1 cellular context compared by ENCODE assay signal in genomic region chr10:71771821-71772617, GRCh38.
TF ChIP-seq lines count a peak whose summit lies in the region.

No MANE protein-coding gene starts in this region.

TF ChIP-seq in K562, 482 proteins besides CTCF, POLR2A, EP300 and RAD21 (continued from another document):
- no peak for TF ChIP-seq THRB (CRISPR knock-in tag; conservative IDR thresholded peaks at IDR 0.05)
- TF ChIP-seq ZFP30 (CRISPR knock-in tag; IDR thresholded peaks at IDR 0.05; ENCODE audit: borderline replicate concordance): no peak
- no peak for TF ChIP-seq RBM22 (IDR thresholded peaks at IDR 0.05; ENCODE audit: low read depth, low read length, poor library complexity, severe bottlenecking)
- TF ChIP-seq THRAP3 (IDR thresholded peaks at IDR 0.05; ENCODE audit: borderline replicate concordance): no peak
- no peak for TF ChIP-seq XRCC3 (IDR thresholded peaks at IDR 0.05)
- TF ChIP-seq ZNF175 (CRISPR knock-in tag; IDR thresholded peaks at IDR 0.05; ENCODE audit: low read depth): no peak
- TF ChIP-seq ZNF696 (CRISPR knock-in tag; conservative IDR thresholded peaks at IDR 0.05): no peak
- peak; percentile 46; the same call in 1 of the 2 replicates for TF ChIP-seq ZNF263 (CRISPR knock-in tag; IDR thresholded peaks at IDR 0.05; ENCODE audit: borderline replicate concordance)
- no peak for TF ChIP-seq ZBTB7A (IDR thresholded peaks at IDR 0.05; ENCODE audit: borderline replicate concordance, control insufficient read depth, low read depth, low read length)
- no peak for TF ChIP-seq MECOM (CRISPR knock-in tag; IDR thresholded peaks at IDR 0.05)
- no peak for TF ChIP-seq ZBTB1 (CRISPR knock-in tag; IDR thresholded peaks at IDR 0.05; ENCODE audit: borderline replicate concordance, low read depth)
- TF ChIP-seq MAX (CRISPR knock-in tag; IDR thresholded peaks at IDR 0.05): no peak
- TF ChIP-seq, protein P1, sequence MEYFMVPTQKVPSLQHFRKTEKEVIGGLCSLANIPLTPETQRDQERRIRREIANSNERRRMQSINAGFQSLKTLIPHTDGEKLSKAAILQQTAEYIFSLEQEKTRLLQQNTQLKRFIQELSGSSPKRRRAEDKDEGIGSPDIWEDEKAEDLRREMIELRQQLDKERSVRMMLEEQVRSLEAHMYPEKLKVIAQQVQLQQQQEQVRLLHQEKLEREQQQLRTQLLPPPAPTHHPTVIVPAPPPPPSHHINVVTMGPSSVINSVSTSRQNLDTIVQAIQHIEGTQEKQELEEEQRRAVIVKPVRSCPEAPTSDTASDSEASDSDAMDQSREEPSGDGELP (CRISPR knock-in tag; IDR thresholded peaks at IDR 0.05; ENCODE audit: borderline replicate concordance): peak; percentile 33; the same call in 1 of the 2 replicates
- TF ChIP-seq SMARCE1 (IDR thresholded peaks at IDR 0.05): peak; percentile 46; the same call in 1 of the 2 replicates
- TF ChIP-seq RFX7 (CRISPR knock-in tag; IDR thresholded peaks at IDR 0.05): no peak
- no peak for TF ChIP-seq KDM2B (CRISPR knock-in tag; IDR thresholded peaks at IDR 0.05)
- no peak for TF ChIP-seq CBX1 (IDR thresholded peaks at IDR 0.05; ENCODE audit: low read depth)
- peak; percentile 12; the same call in 1 of the 2 replicates for TF ChIP-seq CTBP1 (IDR thresholded peaks at IDR 0.05; ENCODE audit: borderline replicate concordance)
- TF ChIP-seq ZNF717 (CRISPR knock-in tag; IDR thresholded peaks at IDR 0.05): no peak
- no peak for TF ChIP-seq ZNF133 (CRISPR knock-in tag; IDR thresholded peaks at IDR 0.05)
- TF ChIP-seq HNRNPH1 (optimal IDR thresholded peaks at IDR 0.05; ENCODE audit: low read depth, low read length): no peak
- peak; percentile 45; the same call in 1 of the 2 replicates for TF ChIP-seq GABPB1 (CRISPR knock-in tag; IDR thresholded peaks at IDR 0.05)
- no peak for TF ChIP-seq RREB1 (CRISPR knock-in tag; IDR thresholded peaks at IDR 0.05)
- no peak for TF ChIP-seq ZNF75A (CRISPR knock-in tag; IDR thresholded peaks at IDR 0.05)
- TF ChIP-seq ELF4 (CRISPR knock-in tag; IDR thresholded peaks at IDR 0.05): 0 out of 2 replicates have a peak, but pooled peaks have one; percentile 18
- TF ChIP-seq RCOR1 (IDR thresholded peaks at IDR 0.05; ENCODE audit: borderline replicate concordance in 1 of 2, low read depth in 2 of 2, low read length in 2 of 2): no peak
- TF ChIP-seq, protein P2, sequence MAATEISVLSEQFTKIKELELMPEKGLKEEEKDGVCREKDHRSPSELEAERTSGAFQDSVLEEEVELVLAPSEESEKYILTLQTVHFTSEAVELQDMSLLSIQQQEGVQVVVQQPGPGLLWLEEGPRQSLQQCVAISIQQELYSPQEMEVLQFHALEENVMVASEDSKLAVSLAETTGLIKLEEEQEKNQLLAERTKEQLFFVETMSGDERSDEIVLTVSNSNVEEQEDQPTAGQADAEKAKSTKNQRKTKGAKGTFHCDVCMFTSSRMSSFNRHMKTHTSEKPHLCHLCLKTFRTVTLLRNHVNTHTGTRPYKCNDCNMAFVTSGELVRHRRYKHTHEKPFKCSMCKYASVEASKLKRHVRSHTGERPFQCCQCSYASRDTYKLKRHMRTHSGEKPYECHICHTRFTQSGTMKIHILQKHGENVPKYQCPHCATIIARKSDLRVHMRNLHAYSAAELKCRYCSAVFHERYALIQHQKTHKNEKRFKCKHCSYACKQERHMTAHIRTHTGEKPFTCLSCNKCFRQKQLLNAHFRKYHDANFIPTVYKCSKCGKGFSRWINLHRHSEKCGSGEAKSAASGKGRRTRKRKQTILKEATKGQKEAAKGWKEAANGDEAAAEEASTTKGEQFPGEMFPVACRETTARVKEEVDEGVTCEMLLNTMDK (IDR thresholded peaks at IDR 0.05; ENCODE audit: borderline replicate concordance, insufficient read depth, low read depth, low read length, poor library complexity, severe bottlenecking): no peak
- peak; percentile 41; the same call in 1 of the 2 replicates for TF ChIP-seq ZNF766 (CRISPR knock-in tag; conservative IDR thresholded peaks at IDR 0.05)
- TF ChIP-seq DMBX1 (CRISPR knock-in tag; IDR thresholded peaks at IDR 0.05; ENCODE audit: borderline replicate concordance): no peak
- TF ChIP-seq RNF219 (CRISPR knock-in tag; IDR thresholded peaks at IDR 0.05): no peak
- no peak for TF ChIP-seq ZFX (CRISPR knock-in tag; IDR thresholded peaks at IDR 0.05)
- TF ChIP-seq JUND (IDR thresholded peaks at IDR 0.05; ENCODE audit: borderline replicate concordance, low read depth, low read length): peak; percentile 93
- TF ChIP-seq JUND (tag; IDR thresholded peaks at IDR 0.05; ENCODE audit: borderline replicate concordance, low read depth, low read length): peak; percentile 83; the same call in 2 of the 3 replicates
- no peak for TF ChIP-seq HNRNPK (IDR thresholded peaks at IDR 0.05; ENCODE audit: low read depth, low read length, poor library complexity, severe bottlenecking)
- no peak for TF ChIP-seq STAG1 (CRISPR knock-in tag; IDR thresholded peaks at IDR 0.05; ENCODE audit: borderline replicate concordance)
- TF ChIP-seq RBFOX2 (IDR thresholded peaks at IDR 0.05; ENCODE audit: low read depth, low read length): 0 out of 2 replicates have a peak, but pooled peaks have one; percentile 23
- TF ChIP-seq MTA2 (IDR thresholded peaks at IDR 0.05; ENCODE audit: low read depth): no peak
- TF ChIP-seq, protein P3, sequence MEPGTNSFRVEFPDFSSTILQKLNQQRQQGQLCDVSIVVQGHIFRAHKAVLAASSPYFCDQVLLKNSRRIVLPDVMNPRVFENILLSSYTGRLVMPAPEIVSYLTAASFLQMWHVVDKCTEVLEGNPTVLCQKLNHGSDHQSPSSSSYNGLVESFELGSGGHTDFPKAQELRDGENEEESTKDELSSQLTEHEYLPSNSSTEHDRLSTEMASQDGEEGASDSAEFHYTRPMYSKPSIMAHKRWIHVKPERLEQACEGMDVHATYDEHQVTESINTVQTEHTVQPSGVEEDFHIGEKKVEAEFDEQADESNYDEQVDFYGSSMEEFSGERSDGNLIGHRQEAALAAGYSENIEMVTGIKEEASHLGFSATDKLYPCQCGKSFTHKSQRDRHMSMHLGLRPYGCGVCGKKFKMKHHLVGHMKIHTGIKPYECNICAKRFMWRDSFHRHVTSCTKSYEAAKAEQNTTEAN (CRISPR knock-in tag; IDR thresholded peaks at IDR 0.05): no peak
- no peak for TF ChIP-seq ZNF165 (CRISPR knock-in tag; IDR thresholded peaks at IDR 0.05; ENCODE audit: borderline replicate concordance)
- no peak for TF ChIP-seq KDM5B (IDR thresholded peaks at IDR 0.05; ENCODE audit: insufficient replicate concordance, low read depth, low read length)
- no peak for TF ChIP-seq ELF2 (CRISPR knock-in tag; IDR thresholded peaks at IDR 0.05)
- no peak for TF ChIP-seq PTTG1 (tag; IDR thresholded peaks at IDR 0.05; ENCODE audit: low read depth)
- 0 out of 4 replicates have a peak, but pooled peaks of 1 of the 2 experiments have one; percentile 19 for TF ChIP-seq MAZ (CRISPR knock-in tag; conservative IDR thresholded peaks at IDR 0.05 in 1 of 2, IDR thresholded peaks at IDR 0.05 in 1 of 2)
- peak; percentile 89 for TF ChIP-seq FOSL1 (tag; conservative IDR thresholded peaks at IDR 0.05)
- no peak for TF ChIP-seq ELK1 (CRISPR knock-in tag; IDR thresholded peaks at IDR 0.05)
- peak; percentile 77; the same call in 1 of the 2 replicates for TF ChIP-seq NFATC3 (IDR thresholded peaks at IDR 0.05)
- no peak for TF ChIP-seq BRD9 (IDR thresholded peaks at IDR 0.05; ENCODE audit: low read depth, partially characterized antibody)
- no peak for TF ChIP-seq HDAC1 (IDR thresholded peaks at IDR 0.05)
- TF ChIP-seq VEZF1 (CRISPR knock-in tag; IDR thresholded peaks at IDR 0.05): peak; percentile 40; the same call in 1 of the 2 replicates
